In genomic region chr17:44363613-44364159, GRCh38 we compare ENCODE assay signal across 8 cellular contexts. TPM values are rescaled to one million over a fixed set of nuclear protein-coding genes. Genes with fewer than 3 reads are reported as not detected.
DNase-seq lines count a peak whose midpoint lies in the region; ATAC-seq and TF ChIP-seq lines count a peak whose summit lies in the region.

TSS of gene FAM171A2 (minus strand) at chr17:44363853. CDS start at chr17:44363714, 139 bp downstream.

- intact Hi-C loops in Right ventricle myocardium inferior (cut with DNase I) (no loop called here), ovary (cut with DNase I) (no loop called here), uterus (cut with DNase I; ENCODE audit: low total_unique reads) (no loop called here)

- TF ChIP-seq POLR2A in ovary (IDR thresholded peaks at IDR 0.05): peak; percentile 38
- peak in 1 of 2 donors; percentile 58 for TF ChIP-seq POLR2A in uterus (IDR thresholded peaks at IDR 0.05)

- peak; percentile 89 to 94 for ATAC-seq in activated naive CD4-positive, alpha-beta T cell treated with anti-CD3 and anti-CD28 coated beads, Interleukin-2, amount 50 U/mL, for 72 hours
- ATAC-seq in Right ventricle myocardium inferior: peak; percentile 81

- peak; percentile 76 for DNase-seq in HuH-7.5 (ENCODE audit: low spot score)
- peak; percentile 63 for DNase-seq in SK-N-DZ (ENCODE audit: low spot score)
- peak in 1 of 2 donors; percentile 83 for DNase-seq in activated naive CD4-positive, alpha-beta T cell treated with anti-CD3 and anti-CD28 coated beads, Interleukin-2, amount 50 U/mL, for 72 hours (ENCODE audit: low spot score in 2 of 2)
- peak; percentile 79 for DNase-seq in Right ventricle myocardium inferior (ENCODE audit: missing footprints)
- peak; percentile 66 to 85 (median 75) for DNase-seq in ovary
- peak in 1 of 2 donors; percentile 65 for DNase-seq in uterus
- no peak for DNase-seq in NCI-H128 (lab: John Stamatoyannopoulos, UW; ENCODE audit: unreplicated experiment)

- WGBS in ovary, 3 donors: 0 to 2% (median 1%) methylated on average over 5 to 63 of the region's 63 CpGs

- H3K27ac ChIP-seq in ovary: peak within 1 kb of the TSS; percentile 47 to 72
- peak within 1 kb of the TSS; percentile 58 to 63 for H3K27ac ChIP-seq in uterus

- H3K36me3 ChIP-seq in ovary (no peaks in the 10 kb centered on the region), uterus (no peaks in the 10 kb centered on the region)

- H3K27me3 ChIP-seq in ovary (no peaks in the 10 kb centered on the region), uterus (no peaks in the 10 kb centered on the region)

- H3K4me3 ChIP-seq in GM12875 (ENCODE audit: low read depth, low read length) (peak within 1 kb of the TSS; percentile 55), ovary (peak within 1 kb of the TSS; percentile 59), uterus (peak within 1 kb of the TSS; percentile 39 to 56)

- H3K36me3 Mint-ChIP-seq in activated naive CD4-positive, alpha-beta T cell treated with anti-CD3 and anti-CD28 coated beads, Interleukin-2, amount 50 U/mL, for 72 hours: no peaks in the 10 kb centered on the region

- peaks cover 7% of the 10 kb centered on the region for H3K4me1 ChIP-seq in ovary (ENCODE audit: insufficient read depth)
- H3K4me1 ChIP-seq in uterus: peaks cover 4 to 7% of the 10 kb centered on the region in 2 donors

- no peaks in the 10 kb centered on the region for H3K9me3 Mint-ChIP-seq in activated naive CD4-positive, alpha-beta T cell treated with anti-CD3 and anti-CD28 coated beads, Interleukin-2, amount 50 U/mL, for 72 hours

- H3K9me3 ChIP-seq in ovary (no peaks in the 10 kb centered on the region), uterus (no peaks in the 10 kb centered on the region)

- no peak within 1 kb of the TSS for H3K27ac Mint-ChIP-seq in activated naive CD4-positive, alpha-beta T cell treated with anti-CD3 and anti-CD28 coated beads, Interleukin-2, amount 50 U/mL, for 72 hours

- TF ChIP-seq EP300 in ovary (IDR thresholded peaks at IDR 0.05): no peak

- peak; percentile 88 for TF ChIP-seq CTCF in GM12875 (IDR thresholded peaks at IDR 0.05; ENCODE audit: borderline replicate concordance, insufficient read depth, low read depth, low read length)
- peak; percentile 44 to 84 (median 76) for TF ChIP-seq CTCF in ovary (IDR thresholded peaks at IDR 0.05)
- peak; percentile 35 to 94 (median 79) for TF ChIP-seq CTCF in uterus (IDR thresholded peaks at IDR 0.05)

RNA-seq across cellular contexts. Expression of gene FAM171A2, which starts in this region (rescaled TPM):
- 56.5 and 58.8 TPM in 2 replicates for polyA plus RNA-seq in SK-N-DZ (2014; cell fraction: cytosol; rRNA removed)
- 32.7 and 44.7 TPM in 2 replicates for polyA plus RNA-seq in SK-N-DZ (2014; cell fraction: nucleus; rRNA removed)
- total RNA-seq in activated naive CD4-positive, alpha-beta T cell treated with anti-CD3 and anti-CD28 coated beads, Interleukin-2, amount 50 U/mL, for 72 hours: under 1 TPM; 0.35 to 0.43 TPM
- total RNA-seq in Right ventricle myocardium inferior: 0.70 TPM
- 10 to 100 TPM in 6 of 7 donors, 1 to 10 TPM in 1; 8.5 to 23.7 (median 11.5) TPM for total RNA-seq in ovary
- 1 to 10 TPM in 1 of 2 donors, under 1 TPM in 1; 0.17 to 3.6 TPM for polyA plus RNA-seq in ovary
- 10 to 100 TPM in 3 of 4 donors, under 1 TPM in 1; 0.77 to 32.1 (median 14.2) TPM for total RNA-seq in uterus

Comparison
In these comparisons a context has a peak if more than half of its experiments do, and no peak if none do; other contexts are left out.
1. Peak in ATAC-seq in activated naive CD4-positive, alpha-beta T cell treated with anti-CD3 and anti-CD28 coated beads, Interleukin-2, amount 50 U/mL, for 72 hours; RNA of the gene not detected or under 1 TPM.
2. Peak in DNase-seq and ATAC-seq in Right ventricle myocardium inferior; RNA of the gene not detected or under 1 TPM.